ENCODE assay signal across 1 cellular context in the genomic region with DNA sequence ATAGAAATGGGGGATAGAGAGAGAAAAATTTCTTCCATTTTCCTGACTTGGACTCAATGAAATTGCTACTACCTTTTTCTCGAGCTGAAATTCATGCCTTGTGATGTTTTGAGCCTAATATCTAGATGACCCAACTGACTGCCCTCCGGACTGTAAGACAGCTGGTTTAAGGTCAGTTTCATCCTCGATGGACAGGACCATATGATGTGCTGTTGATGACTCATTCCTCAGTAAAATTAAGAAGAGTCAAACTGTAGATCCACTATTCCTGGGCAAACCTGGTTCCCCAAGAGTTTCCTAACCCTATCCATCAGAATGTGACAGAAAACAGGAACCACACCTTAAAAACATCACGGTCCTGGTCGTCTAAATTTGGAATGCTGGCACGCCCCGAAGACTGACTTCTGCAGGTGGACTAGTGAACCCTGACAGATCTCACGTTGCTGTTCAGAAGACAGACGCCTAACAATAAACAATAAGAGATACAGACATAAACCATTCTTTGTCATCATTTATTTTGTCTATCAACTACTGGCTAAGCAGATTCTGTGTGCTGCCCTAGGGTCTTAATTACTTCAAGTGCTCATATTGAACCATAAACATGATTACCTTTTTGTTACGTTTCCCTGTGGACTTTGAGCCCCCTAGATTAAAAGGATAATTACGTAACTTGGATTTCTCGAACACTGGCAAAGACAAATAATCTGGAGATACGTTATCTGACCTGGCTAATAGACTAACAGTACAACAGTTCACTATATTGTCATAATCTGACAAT.
TF ChIP-seq lines count a peak whose summit lies in the region.

No MANE protein-coding gene starts in this region.

TF ChIP-seq in HepG2, 621 proteins besides CTCF, POLR2A, EP300 and RAD21:
- TF ChIP-seq SOX6 (IDR thresholded peaks at IDR 0.05) (no peak), SOX6 (CRISPR knock-in tag; IDR thresholded peaks at IDR 0.05) (peak; percentile 35; the same call in 1 of the 2 replicates), FOXJ3 (CRISPR knock-in tag; IDR thresholded peaks at IDR 0.05; ENCODE audit: borderline replicate concordance) (no peak; the same call in 1 of the 2 replicates), ZNF431 (CRISPR knock-in tag; IDR thresholded peaks at IDR 0.05; ENCODE audit: borderline replicate concordance, low read depth) (no peak), SALL1 (CRISPR knock-in tag; IDR thresholded peaks at IDR 0.05) (no peak), CEBPG (CRISPR knock-in tag; IDR thresholded peaks at IDR 0.05) (no peak), KLF6 (CRISPR knock-in tag; IDR thresholded peaks at IDR 0.05) (no peak), NCOR1 (IDR thresholded peaks at IDR 0.05; ENCODE audit: borderline replicate concordance, low read length) (peak; percentile 58; the same call in 1 of the 2 replicates), SOX5 (CRISPR knock-in tag; IDR thresholded peaks at IDR 0.05; ENCODE audit: borderline replicate concordance) (peak; percentile 38; the same call in 1 of the 2 replicates), HNF4A (CRISPR knock-in tag; IDR thresholded peaks at IDR 0.05) (peak; percentile 74), ZKSCAN5 (CRISPR knock-in tag; IDR thresholded peaks at IDR 0.05) (no peak), ZNF367 (CRISPR knock-in tag; IDR thresholded peaks at IDR 0.05; ENCODE audit: borderline replicate concordance) (no peak), ZNF34 (CRISPR knock-in tag; IDR thresholded peaks at IDR 0.05; ENCODE audit: borderline replicate concordance) (no peak), ZNF441 (CRISPR knock-in tag; IDR thresholded peaks at IDR 0.05; ENCODE audit: borderline replicate concordance) (no peak), FOSL2 (CRISPR knock-in tag; IDR thresholded peaks at IDR 0.05) (peak; percentile 36), KLF11 (CRISPR knock-in tag; IDR thresholded peaks at IDR 0.05) (no peak), GATAD2A (CRISPR knock-in tag; IDR thresholded peaks at IDR 0.05) (0 out of 2 replicates have a peak, but pooled peaks have one; percentile 27), MIER2 (CRISPR knock-in tag; IDR thresholded peaks at IDR 0.05) (no peak), ZNF879 (CRISPR knock-in tag; IDR thresholded peaks at IDR 0.05) (no peak), SOX13 (IDR thresholded peaks at IDR 0.05) (no peak), SOX13 (CRISPR knock-in tag; conservative IDR thresholded peaks at IDR 0.05 in 1 of 2, IDR thresholded peaks at IDR 0.05 in 1 of 2) (peak in 1 of 2 experiments; percentile 44; a peak in 1 of 4 replicates), SP4 (CRISPR knock-in tag; IDR thresholded peaks at IDR 0.05) (no peak)
- TF ChIP-seq, protein P1, sequence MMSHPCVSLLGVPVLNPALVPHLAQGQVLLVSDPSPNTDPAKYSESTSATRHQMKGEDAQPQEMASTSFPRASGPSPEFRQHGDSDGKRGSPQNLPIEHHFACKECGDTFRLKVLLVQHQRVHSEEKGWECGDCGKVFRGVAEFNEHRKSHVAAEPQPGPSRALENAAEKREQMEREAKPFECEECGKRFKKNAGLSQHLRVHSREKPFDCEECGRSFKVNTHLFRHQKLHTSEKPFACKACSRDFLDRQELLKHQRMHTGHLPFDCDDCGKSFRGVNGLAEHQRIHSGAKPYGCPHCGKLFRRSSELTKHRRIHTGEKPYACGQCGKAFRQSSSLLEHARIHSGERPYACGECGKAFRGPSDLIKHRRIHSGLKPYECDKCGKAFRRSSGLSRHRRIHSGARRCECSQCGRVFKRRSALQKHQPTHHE (CRISPR knock-in tag; IDR thresholded peaks at IDR 0.05; ENCODE audit: borderline replicate concordance): no peak
- TF ChIP-seq, protein P2, sequence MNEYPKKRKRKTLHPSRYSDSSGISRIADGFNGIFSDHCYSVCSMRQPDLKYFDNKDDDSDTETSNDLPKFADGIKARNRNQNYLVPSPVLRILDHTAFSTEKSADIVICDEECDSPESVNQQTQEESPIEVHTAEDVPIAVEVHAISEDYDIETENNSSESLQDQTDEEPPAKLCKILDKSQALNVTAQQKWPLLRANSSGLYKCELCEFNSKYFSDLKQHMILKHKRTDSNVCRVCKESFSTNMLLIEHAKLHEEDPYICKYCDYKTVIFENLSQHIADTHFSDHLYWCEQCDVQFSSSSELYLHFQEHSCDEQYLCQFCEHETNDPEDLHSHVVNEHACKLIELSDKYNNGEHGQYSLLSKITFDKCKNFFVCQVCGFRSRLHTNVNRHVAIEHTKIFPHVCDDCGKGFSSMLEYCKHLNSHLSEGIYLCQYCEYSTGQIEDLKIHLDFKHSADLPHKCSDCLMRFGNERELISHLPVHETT (CRISPR knock-in tag; conservative IDR thresholded peaks at IDR 0.05): no peak
- TF ChIP-seq, protein P3, sequence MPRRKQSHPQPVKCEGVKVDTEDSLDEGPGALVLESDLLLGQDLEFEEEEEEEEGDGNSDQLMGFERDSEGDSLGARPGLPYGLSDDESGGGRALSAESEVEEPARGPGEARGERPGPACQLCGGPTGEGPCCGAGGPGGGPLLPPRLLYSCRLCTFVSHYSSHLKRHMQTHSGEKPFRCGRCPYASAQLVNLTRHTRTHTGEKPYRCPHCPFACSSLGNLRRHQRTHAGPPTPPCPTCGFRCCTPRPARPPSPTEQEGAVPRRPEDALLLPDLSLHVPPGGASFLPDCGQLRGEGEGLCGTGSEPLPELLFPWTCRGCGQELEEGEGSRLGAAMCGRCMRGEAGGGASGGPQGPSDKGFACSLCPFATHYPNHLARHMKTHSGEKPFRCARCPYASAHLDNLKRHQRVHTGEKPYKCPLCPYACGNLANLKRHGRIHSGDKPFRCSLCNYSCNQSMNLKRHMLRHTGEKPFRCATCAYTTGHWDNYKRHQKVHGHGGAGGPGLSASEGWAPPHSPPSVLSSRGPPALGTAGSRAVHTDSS (CRISPR knock-in tag; conservative IDR thresholded peaks at IDR 0.05): no peak
- TF ChIP-seq, protein P4, sequence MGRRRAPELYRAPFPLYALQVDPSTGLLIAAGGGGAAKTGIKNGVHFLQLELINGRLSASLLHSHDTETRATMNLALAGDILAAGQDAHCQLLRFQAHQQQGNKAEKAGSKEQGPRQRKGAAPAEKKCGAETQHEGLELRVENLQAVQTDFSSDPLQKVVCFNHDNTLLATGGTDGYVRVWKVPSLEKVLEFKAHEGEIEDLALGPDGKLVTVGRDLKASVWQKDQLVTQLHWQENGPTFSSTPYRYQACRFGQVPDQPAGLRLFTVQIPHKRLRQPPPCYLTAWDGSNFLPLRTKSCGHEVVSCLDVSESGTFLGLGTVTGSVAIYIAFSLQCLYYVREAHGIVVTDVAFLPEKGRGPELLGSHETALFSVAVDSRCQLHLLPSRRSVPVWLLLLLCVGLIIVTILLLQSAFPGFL (CRISPR knock-in tag; IDR thresholded peaks at IDR 0.05): no peak
- TF ChIP-seq, protein P5, sequence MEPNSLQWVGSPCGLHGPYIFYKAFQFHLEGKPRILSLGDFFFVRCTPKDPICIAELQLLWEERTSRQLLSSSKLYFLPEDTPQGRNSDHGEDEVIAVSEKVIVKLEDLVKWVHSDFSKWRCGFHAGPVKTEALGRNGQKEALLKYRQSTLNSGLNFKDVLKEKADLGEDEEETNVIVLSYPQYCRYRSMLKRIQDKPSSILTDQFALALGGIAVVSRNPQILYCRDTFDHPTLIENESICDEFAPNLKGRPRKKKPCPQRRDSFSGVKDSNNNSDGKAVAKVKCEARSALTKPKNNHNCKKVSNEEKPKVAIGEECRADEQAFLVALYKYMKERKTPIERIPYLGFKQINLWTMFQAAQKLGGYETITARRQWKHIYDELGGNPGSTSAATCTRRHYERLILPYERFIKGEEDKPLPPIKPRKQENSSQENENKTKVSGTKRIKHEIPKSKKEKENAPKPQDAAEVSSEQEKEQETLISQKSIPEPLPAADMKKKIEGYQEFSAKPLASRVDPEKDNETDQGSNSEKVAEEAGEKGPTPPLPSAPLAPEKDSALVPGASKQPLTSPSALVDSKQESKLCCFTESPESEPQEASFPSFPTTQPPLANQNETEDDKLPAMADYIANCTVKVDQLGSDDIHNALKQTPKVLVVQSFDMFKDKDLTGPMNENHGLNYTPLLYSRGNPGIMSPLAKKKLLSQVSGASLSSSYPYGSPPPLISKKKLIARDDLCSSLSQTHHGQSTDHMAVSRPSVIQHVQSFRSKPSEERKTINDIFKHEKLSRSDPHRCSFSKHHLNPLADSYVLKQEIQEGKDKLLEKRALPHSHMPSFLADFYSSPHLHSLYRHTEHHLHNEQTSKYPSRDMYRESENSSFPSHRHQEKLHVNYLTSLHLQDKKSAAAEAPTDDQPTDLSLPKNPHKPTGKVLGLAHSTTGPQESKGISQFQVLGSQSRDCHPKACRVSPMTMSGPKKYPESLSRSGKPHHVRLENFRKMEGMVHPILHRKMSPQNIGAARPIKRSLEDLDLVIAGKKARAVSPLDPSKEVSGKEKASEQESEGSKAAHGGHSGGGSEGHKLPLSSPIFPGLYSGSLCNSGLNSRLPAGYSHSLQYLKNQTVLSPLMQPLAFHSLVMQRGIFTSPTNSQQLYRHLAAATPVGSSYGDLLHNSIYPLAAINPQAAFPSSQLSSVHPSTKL (CRISPR knock-in tag; IDR thresholded peaks at IDR 0.05): peak; percentile 26; the same call in 1 of the 2 replicates
